ENCODE assay signal across 21 cellular contexts in the genomic region with DNA sequence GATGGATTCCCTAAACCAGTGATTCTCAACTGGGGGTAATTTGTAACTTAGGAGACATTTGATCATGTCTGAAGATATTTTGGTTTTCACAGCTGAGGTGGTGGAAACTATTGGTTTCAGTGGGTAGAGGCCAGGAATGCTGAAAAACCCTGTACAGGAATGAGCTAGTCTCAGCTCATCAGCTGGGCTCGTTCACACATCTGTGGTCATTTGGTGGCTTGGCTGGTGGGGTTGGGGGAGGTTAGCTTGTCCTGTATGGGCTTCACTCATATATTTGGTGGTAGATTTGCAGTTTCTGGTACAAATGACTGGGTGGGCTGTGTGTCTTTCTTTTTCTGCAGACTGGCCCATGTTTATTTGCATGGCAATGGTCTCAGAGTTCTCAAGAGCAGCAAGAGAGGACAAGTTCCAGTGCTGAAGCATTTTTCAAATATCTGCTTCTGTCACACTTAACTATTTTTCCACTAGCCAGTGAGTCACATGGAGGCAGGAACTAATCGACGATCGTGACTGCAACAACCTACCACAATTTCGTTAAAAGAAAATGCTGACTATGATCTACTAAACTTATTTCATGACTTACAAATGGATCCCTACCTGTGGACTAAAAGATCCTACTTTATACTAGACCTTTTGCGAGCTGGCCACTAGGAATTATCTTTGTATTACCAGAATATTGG.
"Had no signal": no experiment of that assay in that cellular context is flagged by ENCODE, and none has a peak within 500 bp of the region (broad histone marks: within the 10 kb centered on the region; RNA-seq: fewer than 3 reads in every experiment).

No MANE protein-coding gene starts in this region.

- H3K4me1 ChIP-seq: adrenal gland, ascending aorta, sigmoid colon, spleen, testis had no signal

- H3K4me3 ChIP-seq: adrenal gland, ascending aorta, coronary artery, sigmoid colon, spleen, testis had no signal

- H3K27me3 ChIP-seq: adrenal gland, ascending aorta, sigmoid colon, testis had no signal

- ATAC-seq: activated CD4-positive, alpha-beta T cell treated with anti-CD3 and anti-CD28 coated beads for 36 hours; activated T-cell treated with anti-CD3 and anti-CD28 coated beads, Interleukin-2, amount 50 U/mL, for 4 hours; left ventricle myocardium superior had no signal

- H3K27ac ChIP-seq: adrenal gland, ascending aorta, coronary artery, sigmoid colon, spleen, testis had no signal

- H3K9me3 ChIP-seq: adrenal gland, ascending aorta, sigmoid colon, spleen, testis had no signal

- DNase-seq: activated B cell treated with CpG ODN at 0.5 μM for 24 hours; activated CD4-positive, alpha-beta T cell treated with anti-CD3 and anti-CD28 coated beads for 36 hours; activated CD4-positive, alpha-beta T cell treated with anti-CD3 and anti-CD28 coated beads, Interleukin-2, amount 50 U/mL, for 48 hours; activated CD8-positive, alpha-beta memory T cell treated with anti-CD3 and anti-CD28 coated beads, Interleukin-2, amount 50 U/mL, for 48 hours; activated naive CD4-positive, alpha-beta T cell; activated T-cell treated with anti-CD3 and anti-CD28 coated beads, Interleukin-2, amount 50 U/mL, for 4 hours; adrenal gland; cerebellar nuclear complex; endodermal cell; foreskin fibroblast; left ventricle myocardium superior; mammary epithelial cell; nucleus accumbens; sigmoid colon; spleen; stimulated activated CD4-positive, alpha-beta T cell treated with anti-CD3 and anti-CD28 coated beads, Interleukin-4, amount 100 ng/mL, for 1 hour; stimulated activated naive CD4-positive, alpha-beta T cell; T-helper 9 cell; testis had no signal

- H3K36me3 ChIP-seq: adrenal gland, ascending aorta, sigmoid colon, spleen had no signal
